ENCODE assay signal across 9 cellular contexts in the genomic region with DNA sequence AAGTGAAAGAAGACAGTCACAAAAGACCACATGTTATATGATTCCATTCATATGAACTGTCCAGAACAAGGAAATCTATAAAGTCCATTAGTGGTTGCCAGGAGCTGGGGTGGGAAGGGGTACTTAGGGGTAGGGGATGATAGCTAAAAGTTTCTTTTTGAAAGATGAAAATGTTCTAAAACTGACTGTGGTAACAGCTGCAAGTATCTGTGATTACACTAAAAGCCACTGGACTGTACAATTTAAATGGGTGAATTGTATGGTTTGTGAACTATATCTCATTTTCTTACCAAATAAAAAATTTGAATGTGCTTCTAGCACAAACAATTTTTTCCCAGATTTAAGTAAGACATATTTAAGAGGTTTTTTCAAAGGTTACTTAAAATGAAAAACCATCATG. TPM values are rescaled to one million over a fixed set of nuclear protein-coding genes. Genes with fewer than 3 reads are reported as not detected.
DNase-seq lines count a peak whose midpoint lies in the region; ATAC-seq, FAIRE-seq and TF ChIP-seq lines count a peak whose summit lies in the region.
"Had no signal": no experiment of that assay in that cellular context is flagged by ENCODE, and none has a peak within 500 bp of the region (broad histone marks: within the 10 kb centered on the region; RNA-seq: fewer than 3 reads in every experiment).

No MANE protein-coding gene starts in this region.

- TF ChIP-seq POLR2A in HepG2 (IDR thresholded peaks at IDR 0.05; ENCODE audit: insufficient read depth in 1 of 2, low read depth in 2 of 2, low read length in 2 of 2), result no peak

- TF ChIP-seq CTCF in WTC11 (IDR thresholded peaks at IDR 0.05) (no peak), HepG2 (CRISPR knock-in tag; IDR thresholded peaks at IDR 0.05) (no peak)

- H3K4me2 ChIP-seq in HepG2 (ENCODE audit: low read depth, low read length), result peak overlapping the region; percentile 72

- H3K27ac Mint-ChIP-seq in activated CD4-positive, alpha-beta T cell treated with anti-CD3 and anti-CD28 coated beads, Interleukin-2, amount 10 ng/mL, durations not matched to agents 7 days and 5 days, result peak overlapping the region; percentile 66
- H3K27ac Mint-ChIP-seq in WTC11, result 0 out of 2 replicates have a peak overlapping the region, but pooled peaks have one; percentile 49

- H3K36me3 Mint-ChIP-seq in activated CD4-positive, alpha-beta T cell treated with anti-CD3 and anti-CD28 coated beads, Interleukin-2, amount 10 ng/mL, durations not matched to agents 7 days and 5 days (ENCODE audit: low read depth), result no peaks in the 10 kb centered on the region
- H3K36me3 Mint-ChIP-seq in WTC11, result peaks cover 9% of the 10 kb centered on the region

- H3K4me3 ChIP-seq in HepG2 (replicated peaks in 1 of 3; ENCODE audit: insufficient read depth in 1 of 3, low read depth in 2 of 3, low read length in 3 of 3) (peak overlapping the region; percentile 12 to 50 (median 22); a peak in 3 of 6 replicates), stomach smooth muscle (ENCODE audit: low read length in 2 of 2) (no peak overlapping the region)

- no peaks in the 10 kb centered on the region for H3K27me3 Mint-ChIP-seq in activated CD4-positive, alpha-beta T cell treated with anti-CD3 and anti-CD28 coated beads, Interleukin-2, amount 10 ng/mL, durations not matched to agents 7 days and 5 days
- H3K27me3 Mint-ChIP-seq in WTC11 (ENCODE audit: low read depth), result no peaks in the 10 kb centered on the region

- CTCF ChIA-PET in activated CD4-positive, alpha-beta T cell treated with anti-CD3 and anti-CD28 coated beads, Interleukin-2, amount 10 ng/mL, durations not matched to agents 7 days and 5 days (lab: Charles Lee), result interaction anchor here (0.9 kb wide), 1 partner anchor 38 kb away, joined by 3 read pairs; no protein-coding TSS in a partner anchor
- CTCF ChIA-PET in WTC11 (lab: Charles Lee) (no interaction called here), HepG2 (lab: Yijun Ruan, JAX; ENCODE audit: low intra/inter-chr PET ratio, low total read pairs) (no interaction called here)

- H2AFZ ChIP-seq in HepG2 (ENCODE audit: low read length), result no peak overlapping the region

- DNase-seq in activated CD4-positive, alpha-beta T cell treated with anti-CD3 and anti-CD28 coated beads, Interleukin-2, amount 10 ng/mL, durations not matched to agents 7 days and 5 days, result no peak
- no peak for DNase-seq in activated CD4-positive, alpha-beta T cell treated with anti-CD3 and anti-CD28 coated beads, Interleukin-2, amount 50 U/mL, for 48 hours
- DNase-seq in WTC11 (ENCODE audit: low spot score) (no peak), HepG2 (ENCODE audit: low spot score) (no peak), AG08396 (ENCODE audit: low spot score) (no peak), NCI-H1436 treated with DMSO at 0.1 percent for 48 hours (lab: John Stamatoyannopoulos, UW) (no peak)
- DNase-seq: cerebellar nuclear complex had no signal

- H3K9me3 ChIP-seq in HepG2 (ENCODE audit: low read length) (no peaks in the 10 kb centered on the region), stomach smooth muscle (ENCODE audit: control insufficient read depth in 2 of 2, low read length in 2 of 2) (no peaks in the 10 kb centered on the region)

- intact Hi-C loops in HepG2 (cut with micrococcal nuclease; ENCODE audit: unreplicated experiment), result loop anchor here (1.0 kb wide), 1 partner anchor 22 kb away; a partner anchor contains a TSS

- no peak for TF ChIP-seq EP300 in HepG2 (IDR thresholded peaks at IDR 0.05; ENCODE audit: low read depth in 2 of 2, low read length in 2 of 2)
- TF ChIP-seq EP300 in HepG2 (CRISPR knock-in tag; IDR thresholded peaks at IDR 0.05; ENCODE audit: borderline replicate concordance), result no peak

- POLR2A ChIA-PET in activated CD4-positive, alpha-beta T cell treated with anti-CD3 and anti-CD28 coated beads, Interleukin-2, amount 10 ng/mL, durations not matched to agents 7 days and 5 days (lab: Charles Lee), result no interaction called here
- POLR2A ChIA-PET in WTC11 (lab: Charles Lee), result interaction anchor here (1.1 kb wide), 1 partner anchor 10 kb away, joined by 3 read pairs; no protein-coding TSS in a partner anchor
- POLR2A ChIA-PET in HepG2 (lab: Yijun Ruan, JAX), result interaction anchor here (0.9 to 2.9 kb wide), 17 partner anchors 10 to 199 kb away, joined by 3 to 21 read pairs (median 6); a partner anchor contains a TSS

- no peaks in the 10 kb centered on the region for H3K27me3 ChIP-seq in HepG2 (ENCODE audit: control insufficient read depth in 1 of 2, insufficient read depth in 2 of 2, low read length in 2 of 2)
- no peaks in the 10 kb centered on the region for H3K27me3 ChIP-seq in stomach smooth muscle (ENCODE audit: control insufficient read depth in 1 of 2, insufficient read depth in 2 of 2, low read length in 2 of 2)

- peaks cover 6 to 27% of the 10 kb centered on the region in 2 experiments for H3K36me3 ChIP-seq in HepG2 (replicated peaks in 1 of 2; ENCODE audit: control insufficient read depth in 1 of 2, insufficient read depth in 2 of 2, low read length in 2 of 2)
- no peaks in the 10 kb centered on the region for H3K36me3 ChIP-seq in stomach smooth muscle (ENCODE audit: control insufficient read depth in 2 of 2, insufficient read depth in 2 of 2, low read length in 2 of 2)

- H3K27ac ChIP-seq in HepG2 (ENCODE audit: extremely low read length, insufficient read depth, low read length), result peak overlapping the region; percentile 94
- H3K27ac ChIP-seq in stomach smooth muscle (ENCODE audit: low read length), result peak overlapping the region; percentile 18

- no peak for TF ChIP-seq RAD21 in HepG2 (CRISPR knock-in tag; IDR thresholded peaks at IDR 0.05)

- no peak overlapping the region for H3K4me3 Mint-ChIP-seq in activated CD4-positive, alpha-beta T cell treated with anti-CD3 and anti-CD28 coated beads, Interleukin-2, amount 10 ng/mL, durations not matched to agents 7 days and 5 days
- no peak overlapping the region for H3K4me3 Mint-ChIP-seq in WTC11

- H4K20me1 ChIP-seq in HepG2 (ENCODE audit: insufficient read depth, low read length), result peaks cover 7% of the 10 kb centered on the region

- in situ Hi-C loops in HepG2 (cut with HindIII; ENCODE audit: extremely low pct_ligation_motif_present, low pct_unique_long_range_greater_than_20kb), result no loop called here

- H3K9ac ChIP-seq in HepG2 (ENCODE audit: insufficient read depth, low read depth, low read length) (peak overlapping the region; percentile 74), stomach smooth muscle (ENCODE audit: low read length in 2 of 2) (no peak overlapping the region)

- ATAC-seq in WTC11 (no peak), HepG2 (peak; percentile 24), GM21526 (IDR thresholded peaks at IDR 0.05; ENCODE audit: low FRiP score, unreplicated experiment) (no peak)

- no TSS peak for BruUV-seq in HepG2 (replicated peaks; lab: Mats Ljungman, UMichigan)

- peaks cover 86% of the 10 kb centered on the region for H3K79me2 ChIP-seq in HepG2 (ENCODE audit: insufficient read depth, low read length)

- FAIRE-seq in HepG2 (lab: Jason Lieb, UNC), result no peak

- H3K4me1 ChIP-seq in HepG2 (ENCODE audit: insufficient read depth, low read length), result peaks cover 79% of the 10 kb centered on the region
- peaks cover 6% of the 10 kb centered on the region for H3K4me1 ChIP-seq in stomach smooth muscle (ENCODE audit: control insufficient read depth, insufficient read depth, low read length)

- H3K4me1 Mint-ChIP-seq in activated CD4-positive, alpha-beta T cell treated with anti-CD3 and anti-CD28 coated beads, Interleukin-2, amount 10 ng/mL, durations not matched to agents 7 days and 5 days, result peaks cover 17% of the 10 kb centered on the region
- H3K4me1 Mint-ChIP-seq in WTC11, result peaks cover 27% of the 10 kb centered on the region

- no peaks in the 10 kb centered on the region for H3K9me3 Mint-ChIP-seq in activated CD4-positive, alpha-beta T cell treated with anti-CD3 and anti-CD28 coated beads, Interleukin-2, amount 10 ng/mL, durations not matched to agents 7 days and 5 days
- H3K9me3 Mint-ChIP-seq in WTC11, result no peaks in the 10 kb centered on the region

TF ChIP-seq in WTC11, 78 proteins besides CTCF, POLR2A, EP300 and RAD21 (continues in another document):
- TF ChIP-seq, protein P1, sequence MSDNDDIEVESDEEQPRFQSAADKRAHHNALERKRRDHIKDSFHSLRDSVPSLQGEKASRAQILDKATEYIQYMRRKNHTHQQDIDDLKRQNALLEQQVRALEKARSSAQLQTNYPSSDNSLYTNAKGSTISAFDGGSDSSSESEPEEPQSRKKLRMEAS (CRISPR knock-in tag; IDR thresholded peaks at IDR 0.05), result no peak

TF ChIP-seq in HepG2, 621 proteins besides CTCF, POLR2A, EP300 and RAD21 (continues in another document):
- no peak for TF ChIP-seq ZNF570 (CRISPR knock-in tag; IDR thresholded peaks at IDR 0.05; ENCODE audit: borderline replicate concordance)

RNA-seq across cellular contexts. Expression of a gene that starts 22.1 kb away (rescaled TPM):
- 1 to 10 TPM; 4.5 to 6.3 TPM for total RNA-seq in activated CD4-positive, alpha-beta T cell treated with anti-CD3 and anti-CD28 coated beads, Interleukin-2, amount 10 ng/mL, durations not matched to agents 7 days and 5 days
- total RNA-seq in WTC11 (2021), result 62.6 to 76.1 TPM (median 64.0 TPM) in 3 replicates
- total RNA-seq in HepG2 (2016; rRNA removed; fragmentation: Illumina TruSeq; extraction: Trizol), result 83.6 and 92.7 TPM in 2 replicates
- 19.2 and 23.2 TPM in 2 replicates for total RNA-seq in HepG2 (2016; cell fraction: cytosol; rRNA removed; fragmentation: Illumina TruSeq; extraction: Trizol; ENCODE audit: low read depth)
- total RNA-seq in HepG2 (2016; cell fraction: insoluble cytoplasmic fraction; rRNA removed; fragmentation: Illumina TruSeq; extraction: Trizol), result 87.5 and 87.8 TPM in 2 replicates
- total RNA-seq in HepG2 (2016; cell fraction: membrane; rRNA removed; fragmentation: Illumina TruSeq; extraction: Trizol), result 52.5 and 57.2 TPM in 2 replicates
- 127 and 148 TPM in 2 replicates for total RNA-seq in HepG2 (2016; cell fraction: nucleus; rRNA removed; fragmentation: Illumina TruSeq; extraction: Trizol)
- polyA plus RNA-seq in HepG2 (2011; rRNA removed), result 61.1 and 71.6 TPM in 2 replicates
- polyA plus RNA-seq in HepG2 (2011; cell fraction: cytosol; rRNA removed), result 53.1 and 55.7 TPM in 2 replicates
- polyA plus RNA-seq in HepG2 (2011; cell fraction: nucleus; rRNA removed), result 87.9 and 97.8 TPM in 2 replicates
- 57.3 and 69.6 TPM in 2 replicates for polyA plus RNA-seq in HepG2 (2012)
- polyA plus RNA-seq in HepG2 (2016; cell fraction: cytosol; fragmentation: Illumina TruSeq; extraction: Trizol; ENCODE audit: low read depth), result 17.1 and 18.4 TPM in 2 replicates
- polyA plus RNA-seq in HepG2 (2016; cell fraction: insoluble cytoplasmic fraction; fragmentation: Illumina TruSeq; extraction: Trizol; ENCODE audit: low read depth), result 91.8 and 101 TPM in 2 replicates
- polyA plus RNA-seq in HepG2 (2016; cell fraction: membrane; fragmentation: Illumina TruSeq; extraction: Trizol; ENCODE audit: low read depth), result 34.6 and 36.0 TPM in 2 replicates
- 309 and 329 TPM in 2 replicates for polyA plus RNA-seq in HepG2 (2016; cell fraction: nucleus; fragmentation: Illumina TruSeq; extraction: Trizol; ENCODE audit: insufficient read depth, low read depth)
- 46.2 and 97.9 TPM in 2 replicates for polyA minus RNA-seq in HepG2 (2011; rRNA and poly(A)+ RNA removed; ENCODE audit: low replicate concordance)
- 41.1 and 41.4 TPM in 2 replicates for polyA minus RNA-seq in HepG2 (2011; cell fraction: cytosol; rRNA and poly(A)+ RNA removed)
- 84.0 and 96.3 TPM in 2 replicates for polyA minus RNA-seq in HepG2 (2011; cell fraction: nucleus; rRNA and poly(A)+ RNA removed)

Comparison
In these comparisons a context has a peak if more than half of its experiments do, and no peak if none do; other contexts are left out.
1. H3K4me3 ChIP-seq: peak in HepG2 (3 of 3); none in stomach smooth muscle (0 of 2).